Comparison of ENCODE assay signal across 10 cellular contexts in the genomic region with DNA sequence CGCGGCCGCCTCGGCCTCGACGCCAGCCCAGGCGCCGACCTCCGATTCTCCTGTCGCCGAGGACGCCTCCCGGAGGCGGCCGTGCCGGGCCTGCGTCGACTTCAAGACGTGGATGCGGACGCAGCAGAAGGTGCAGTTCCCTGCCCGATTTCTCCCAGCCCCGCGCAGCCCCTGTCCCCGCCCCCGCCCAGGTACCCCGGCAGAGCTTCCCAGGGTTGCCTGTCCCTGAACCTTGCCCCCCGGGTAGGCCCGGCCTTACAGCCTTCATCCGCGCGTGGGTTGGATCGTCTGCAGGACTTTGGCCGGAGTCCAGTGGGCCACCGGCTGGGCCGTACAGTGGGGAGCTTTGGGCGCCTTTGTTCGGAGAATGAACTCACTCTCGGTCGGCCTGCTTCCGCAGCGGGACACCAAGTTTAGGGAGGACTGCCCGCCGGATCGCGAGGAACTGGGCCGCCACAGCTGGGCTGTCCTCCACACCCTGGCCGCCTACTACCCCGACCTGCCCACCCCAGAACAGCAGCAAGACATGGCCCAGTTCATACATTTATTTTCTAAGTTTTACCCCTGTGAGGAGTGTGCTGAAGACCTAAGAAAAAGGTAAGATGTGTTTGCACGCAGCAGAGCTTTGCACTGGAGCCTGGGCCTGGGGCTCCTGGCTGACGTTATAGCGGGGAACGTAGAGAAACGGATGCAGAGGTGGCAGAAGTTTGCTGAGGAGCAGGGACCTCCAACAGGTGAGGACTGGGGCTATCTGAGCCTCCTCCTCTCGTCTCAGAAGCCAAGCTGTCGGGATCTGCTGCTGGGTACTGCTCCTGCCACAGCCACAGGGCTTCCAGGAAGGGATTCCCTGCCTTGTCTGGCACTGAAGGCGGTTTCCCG. TPM values are rescaled to one million over a fixed set of nuclear protein-coding genes. Genes with fewer than 3 reads are reported as not detected.
A peak's percentile ranks its signal among the peaks of the same experiment; 100 is the strongest.
DNase-seq lines count a peak whose midpoint lies in the region; ATAC-seq and TF ChIP-seq lines count a peak whose summit lies in the region.
"Had no signal": no experiment of that assay in that cellular context is flagged by ENCODE, and none has a peak within 500 bp of the region (broad histone marks: within the 10 kb centered on the region; RNA-seq: fewer than 3 reads in every experiment).

No MANE protein-coding gene starts in this region.

- H3K9me2 ChIP-seq in hepatocyte (replicated peaks; ENCODE audit: insufficient read depth), result no peaks in the 10 kb centered on the region

- TF ChIP-seq POLR2A in spleen (IDR thresholded peaks at IDR 0.05), result no peak

- no peaks in the 10 kb centered on the region for H3K36me3 ChIP-seq in hepatocyte (replicated peaks; ENCODE audit: insufficient read depth, low read depth)
- H3K36me3 ChIP-seq in spleen, result peaks cover 0 to 24% (median 16%) of the 10 kb centered on the region in 6 donors

- TF ChIP-seq CTCF in hepatocyte (IDR thresholded peaks at IDR 0.05; ENCODE audit: poor library complexity), result no peak
- no peak for TF ChIP-seq CTCF in spleen (IDR thresholded peaks at IDR 0.05 in 8 of 11, conservative IDR thresholded peaks at IDR 0.05 in 3 of 11)

- H3K4me1 Mint-ChIP-seq in activated T-helper 1 cell treated with anti-CD3 and anti-CD28 coated beads, Interleukin-12 subunit alpha, Interleukin-12 subunit beta, Interleukin-2, Interleukin-4 antibody, amounts not matched to agents 30 ng/mL and 10 ng/mL and 1 ng/mL, durations not matched to agents 14 hours and 24 hours and 36 hours (ENCODE audit: low read depth), result peaks cover 8% of the 10 kb centered on the region

- H3K27me3 Mint-ChIP-seq in activated T-helper 1 cell treated with anti-CD3 and anti-CD28 coated beads, Interleukin-12 subunit alpha, Interleukin-12 subunit beta, Interleukin-2, Interleukin-4 antibody, amounts not matched to agents 30 ng/mL and 10 ng/mL and 1 ng/mL, durations not matched to agents 14 hours and 24 hours and 36 hours (ENCODE audit: insufficient read depth), result peaks cover 39% of the 10 kb centered on the region

- H3K4me3 ChIP-seq in hepatocyte (peak overlapping the region; percentile 96), spleen (peak overlapping the region; percentile 76 to 94 (median 88))

- peaks cover 3% of the 10 kb centered on the region for H4K20me1 ChIP-seq in hepatocyte (ENCODE audit: insufficient read depth, poor library complexity, severe bottlenecking)

- peak overlapping the region; percentile 96 for H3K4me2 ChIP-seq in hepatocyte

- peak overlapping the region; percentile 84 for H3K4me3 Mint-ChIP-seq in activated T-helper 1 cell treated with anti-CD3 and anti-CD28 coated beads, Interleukin-12 subunit alpha, Interleukin-12 subunit beta, Interleukin-2, Interleukin-4 antibody, amounts not matched to agents 30 ng/mL and 10 ng/mL and 1 ng/mL, durations not matched to agents 14 hours and 24 hours and 36 hours

- peak overlapping the region; percentile 29 for H3K27ac Mint-ChIP-seq in activated T-helper 1 cell treated with anti-CD3 and anti-CD28 coated beads, Interleukin-12 subunit alpha, Interleukin-12 subunit beta, Interleukin-2, Interleukin-4 antibody, amounts not matched to agents 30 ng/mL and 10 ng/mL and 1 ng/mL, durations not matched to agents 14 hours and 24 hours and 36 hours

- peaks cover 30% of the 10 kb centered on the region for H3K4me1 ChIP-seq in hepatocyte (ENCODE audit: insufficient read depth)
- peaks cover 16 to 51% (median 32%) of the 10 kb centered on the region in 6 donors for H3K4me1 ChIP-seq in spleen

- 7% methylated on average over 42 of the region's 58 CpGs for WGBS in hepatocyte (ENCODE audit: low lambda C conversion rate, missing lambda C conversion rate)
- WGBS in spleen, 5 donors, result 14 to 44% (median 15%) methylated on average over 19 to 58 of the region's 58 CpGs

- peaks cover 22% of the 10 kb centered on the region for H3K79me2 ChIP-seq in hepatocyte

- peak overlapping the region; percentile 93 for H2AFZ ChIP-seq in hepatocyte

- intact Hi-C loops in activated T-helper 1 cell treated with anti-CD3 and anti-CD28 coated beads, Interleukin-12 subunit alpha, Interleukin-12 subunit beta, Interleukin-2, Interleukin-4 antibody, amounts not matched to agents 30 ng/mL and 10 ng/mL and 1 ng/mL, durations not matched to agents 14 hours and 24 hours and 36 hours (cut with micrococcal nuclease), result loop anchor here (1.0 to 5.0 kb wide), 4 partner anchors 8 to 38 kb away; partner anchors contain the start of genes NDUFB10 and TBL3
- intact Hi-C loops in spleen (cut with DNase I; ENCODE audit: low total_unique reads), result no loop called here

- H3K9me3 ChIP-seq in hepatocyte (ENCODE audit: low read depth) (no peaks in the 10 kb centered on the region), spleen (no peaks in the 10 kb centered on the region)

- peak overlapping the region; percentile 96 for H3K27ac ChIP-seq in hepatocyte
- peak overlapping the region; percentile 55 to 87 (median 82) for H3K27ac ChIP-seq in spleen

- no peak for DNase-seq in activated T-helper 1 cell treated with anti-CD3 and anti-CD28 coated beads, Interleukin-12 subunit alpha, Interleukin-12 subunit beta, Interleukin-2, Interleukin-4 antibody, amounts not matched to agents 30 ng/mL and 10 ng/mL and 1 ng/mL, durations not matched to agents 14 hours and 24 hours and 36 hours (ENCODE audit: low spot score)
- DNase-seq in hepatocyte (ENCODE audit: low spot score) (peak; percentile 74), spleen (no peak)

- H3K9me3 Mint-ChIP-seq in activated T-helper 1 cell treated with anti-CD3 and anti-CD28 coated beads, Interleukin-12 subunit alpha, Interleukin-12 subunit beta, Interleukin-2, Interleukin-4 antibody, amounts not matched to agents 30 ng/mL and 10 ng/mL and 1 ng/mL, durations not matched to agents 14 hours and 24 hours and 36 hours, result no peaks in the 10 kb centered on the region

- H3K36me3 Mint-ChIP-seq in activated T-helper 1 cell treated with anti-CD3 and anti-CD28 coated beads, Interleukin-12 subunit alpha, Interleukin-12 subunit beta, Interleukin-2, Interleukin-4 antibody, amounts not matched to agents 30 ng/mL and 10 ng/mL and 1 ng/mL, durations not matched to agents 14 hours and 24 hours and 36 hours (ENCODE audit: low read depth), result peaks cover 14% of the 10 kb centered on the region

- H3K27me3 ChIP-seq in hepatocyte (peaks cover 40% of the 10 kb centered on the region), spleen (replicated peaks in 1 of 7) (peaks cover 3 to 58% (median 29%) of the 10 kb centered on the region in 7 donors)

- ATAC-seq in GM18498 (IDR thresholded peaks at IDR 0.05; ENCODE audit: unreplicated experiment) (peak; percentile 4), HG02973 (IDR thresholded peaks at IDR 0.05; ENCODE audit: unreplicated experiment) (peak; percentile 4), GM18519 (IDR thresholded peaks at IDR 0.05; ENCODE audit: low FRiP score, unreplicated experiment) (no peak), HG03095 (IDR thresholded peaks at IDR 0.05; ENCODE audit: unreplicated experiment) (no peak), GM19463 (IDR thresholded peaks at IDR 0.05; ENCODE audit: unreplicated experiment) (no peak)

RNA-seq across cellular contexts. Expression of gene GFER, which starts 0.6 kb away (rescaled TPM):
- total RNA-seq in activated T-helper 1 cell treated with anti-CD3 and anti-CD28 coated beads, Interleukin-12 subunit alpha, Interleukin-12 subunit beta, Interleukin-2, Interleukin-4 antibody, amounts not matched to agents 30 ng/mL and 10 ng/mL and 1 ng/mL, durations not matched to agents 14 hours and 24 hours and 36 hours, result 46.2 and 54.0 TPM in 2 replicates
- total RNA-seq in hepatocyte, result 34.0 and 34.9 TPM in 2 replicates
- polyA plus RNA-seq in hepatocyte, result 44.0 and 56.8 TPM in 2 replicates
- 10 to 100 TPM in 6 of 7 donors, 1 to 10 TPM in 1; 9.6 to 23.3 (median 20.5) TPM for total RNA-seq in spleen
- polyA plus RNA-seq in spleen, result 10 to 100 TPM; 28.5 to 36.0 (median 34.9) TPM

RNA-seq across cellular contexts. Expression of gene NOXO1, which starts 3.3 kb away (rescaled TPM):
- total RNA-seq in activated T-helper 1 cell treated with anti-CD3 and anti-CD28 coated beads, Interleukin-12 subunit alpha, Interleukin-12 subunit beta, Interleukin-2, Interleukin-4 antibody, amounts not matched to agents 30 ng/mL and 10 ng/mL and 1 ng/mL, durations not matched to agents 14 hours and 24 hours and 36 hours, result 0.24 TPM in 1 of 2 replicates, not detected in the other
- 2.3 and 5.1 TPM in 2 replicates for total RNA-seq in hepatocyte
- polyA plus RNA-seq in hepatocyte, result 5.4 and 6.0 TPM in 2 replicates
- 1 to 10 TPM in 1 of 7 donors, under 1 TPM in 2, not detected in 4; 0.30 to 1.4 (median 0.49) TPM for total RNA-seq in spleen
- 1 to 10 TPM in 1 of 3 donors, under 1 TPM in 2; 0.68 to 1.3 (median 0.96) TPM for polyA plus RNA-seq in spleen
- total RNA-seq: subcutaneous adipose tissue had no signal

RNA-seq across cellular contexts. Expression of gene SYNGR3, which starts 5.2 kb away (rescaled TPM):
- total RNA-seq in activated T-helper 1 cell treated with anti-CD3 and anti-CD28 coated beads, Interleukin-12 subunit alpha, Interleukin-12 subunit beta, Interleukin-2, Interleukin-4 antibody, amounts not matched to agents 30 ng/mL and 10 ng/mL and 1 ng/mL, durations not matched to agents 14 hours and 24 hours and 36 hours, result 21.2 and 26.3 TPM in 2 replicates
- 1.4 and 2.2 TPM in 2 replicates for total RNA-seq in hepatocyte
- polyA plus RNA-seq in hepatocyte, result 1.5 and 2.5 TPM in 2 replicates
- 10 to 100 TPM in 1 of 7 donors, 1 to 10 TPM in 5, under 1 TPM in 1; 0.85 to 11.4 (median 2.6) TPM for total RNA-seq in spleen
- polyA plus RNA-seq in spleen, result 1 to 10 TPM; 1.8 to 3.0 (median 3.0) TPM
- total RNA-seq: subcutaneous adipose tissue had no signal

RNA-seq across cellular contexts. Expression of gene TBL3, which starts 12.7 kb away (rescaled TPM):
- total RNA-seq in activated T-helper 1 cell treated with anti-CD3 and anti-CD28 coated beads, Interleukin-12 subunit alpha, Interleukin-12 subunit beta, Interleukin-2, Interleukin-4 antibody, amounts not matched to agents 30 ng/mL and 10 ng/mL and 1 ng/mL, durations not matched to agents 14 hours and 24 hours and 36 hours, result 84.9 and 87.3 TPM in 2 replicates
- total RNA-seq in hepatocyte, result 19.9 and 24.2 TPM in 2 replicates
- 48.5 and 56.3 TPM in 2 replicates for polyA plus RNA-seq in hepatocyte
- total RNA-seq in spleen, result 10 to 100 TPM; 20.6 to 33.0 (median 27.0) TPM
- polyA plus RNA-seq in spleen, result 10 to 100 TPM; 40.6 to 54.2 (median 46.8) TPM

RNA-seq across cellular contexts. Expression of gene RNF151, which starts 17.9 kb away (rescaled TPM):
- total RNA-seq in activated T-helper 1 cell treated with anti-CD3 and anti-CD28 coated beads, Interleukin-12 subunit alpha, Interleukin-12 subunit beta, Interleukin-2, Interleukin-4 antibody, amounts not matched to agents 30 ng/mL and 10 ng/mL and 1 ng/mL, durations not matched to agents 14 hours and 24 hours and 36 hours, result 0.70 and 0.93 TPM in 2 replicates
- not detected in 2 replicates for total RNA-seq in hepatocyte
- not detected in 2 replicates for polyA plus RNA-seq in hepatocyte
- total RNA-seq in spleen, result not detected
- polyA plus RNA-seq in spleen, result under 1 TPM; 0.16 to 0.26 (median 0.17) TPM
- total RNA-seq: activated CD8-positive, alpha-beta memory T cell treated with anti-CD3 and anti-CD28 coated beads for 36 hours; subcutaneous adipose tissue had no signal

Comparison
In these comparisons a context has a peak if more than half of its experiments do, and no peak if none do; other contexts are left out.
1. ATAC-seq: peak in GM18498 (single experiment) and HG02973 (single experiment); none in GM18519 (single experiment), HG03095 (single experiment) and GM19463 (single experiment).